In genomic region chr22:31230871-31231621, GRCh38 we compare ENCODE assay signal across 8 cellular contexts. TPM values are rescaled to one million over a fixed set of nuclear protein-coding genes. Genes with fewer than 3 reads are reported as not detected.
DNase-seq lines count a peak whose midpoint lies in the region; ATAC-seq and TF ChIP-seq lines count a peak whose summit lies in the region.

No MANE protein-coding gene starts in this region.

- no peaks in the 10 kb centered on the region for H3K9me3 Mint-ChIP-seq in neural progenitor cell

- peaks cover 29% of the 10 kb centered on the region for H3F3A ChIP-seq in neural progenitor cell (ENCODE audit: low read depth)

- H3K27me3 ChIP-seq in fibroblast of lung (ENCODE audit: control insufficient read depth, insufficient read depth, low read length) (no peaks in the 10 kb centered on the region), neural progenitor cell (no peaks in the 10 kb centered on the region)

- H3K27ac Mint-ChIP-seq in neural progenitor cell = no peak overlapping the region

- H3K27ac ChIP-seq in fibroblast of lung (ENCODE audit: insufficient read depth, low read length) (no peak overlapping the region), neural progenitor cell (no peak overlapping the region)

- TF ChIP-seq CTCF in fibroblast of lung (conservative IDR thresholded peaks at IDR 0.05 in 1 of 2, IDR thresholded peaks at IDR 0.05 in 1 of 2; ENCODE audit: low read depth in 1 of 2, low read length in 2 of 2) (peak; percentile 80 to 88), neural progenitor cell (IDR thresholded peaks at IDR 0.05) (peak; percentile 58)

- H4K20me1 ChIP-seq in fibroblast of lung (ENCODE audit: control insufficient read depth, extremely low read depth, insufficient read depth, low read length) (no peaks in the 10 kb centered on the region), neural progenitor cell (ENCODE audit: low read depth) (peaks cover 32% of the 10 kb centered on the region)

- no peak overlapping the region for H3K9ac ChIP-seq in fibroblast of lung (ENCODE audit: insufficient read depth, low read length)
- H3K9ac ChIP-seq in neural progenitor cell = no peak overlapping the region

- H3K9me3 ChIP-seq in fibroblast of lung (ENCODE audit: control insufficient read depth, insufficient read depth, low read depth, low read length) (no peaks in the 10 kb centered on the region), neural progenitor cell (ENCODE audit: low read depth) (no peaks in the 10 kb centered on the region)

- no peaks in the 10 kb centered on the region for H3K36me3 Mint-ChIP-seq in neural progenitor cell

- peaks cover 16% of the 10 kb centered on the region for H3K4me1 Mint-ChIP-seq in neural progenitor cell

- H3K27me3 Mint-ChIP-seq in neural progenitor cell (ENCODE audit: insufficient read depth, low read depth) = no peaks in the 10 kb centered on the region

- H3K36me3 ChIP-seq in fibroblast of lung (ENCODE audit: control insufficient read depth, insufficient read depth, low read length) (no peaks in the 10 kb centered on the region), neural progenitor cell (no peaks in the 10 kb centered on the region)

- H2AFZ ChIP-seq in fibroblast of lung (ENCODE audit: low read length) = no peak overlapping the region
- no peak overlapping the region for H2AFZ ChIP-seq in neural progenitor cell (replicated peaks)

- DNase-seq in activated CD4-positive, CD25-positive, alpha-beta regulatory T cell treated with anti-CD3 and anti-CD28 coated beads, Interleukin-2, amount 50 U/mL, for 72 hours = no peak
- peak; percentile 16 for DNase-seq in NCI-H1694 treated with DMSO at 0.1 percent for 48 hours (lab: John Stamatoyannopoulos, UW)
- peak; percentile 59 for DNase-seq in activated T-cell treated with anti-CD3 and anti-CD28 coated beads, Interleukin-2, amount 50 U/mL, for 1 hour
- peak; percentile 48 to 78 for DNase-seq in fibroblast of lung (ENCODE audit: low read depth in 2 of 2)
- peak; percentile 45 for DNase-seq in neural progenitor cell (ENCODE audit: low spot score)

- ATAC-seq in activated CD4-positive, CD25-positive, alpha-beta regulatory T cell treated with anti-CD3 and anti-CD28 coated beads, Interleukin-2, amount 50 U/mL, for 24 hours = peak; percentile 59 to 71
- ATAC-seq in HG02884 (IDR thresholded peaks at IDR 0.05; ENCODE audit: unreplicated experiment) = no peak
- no peak for ATAC-seq in GM18867 (IDR thresholded peaks at IDR 0.05; ENCODE audit: unreplicated experiment)

- H3K4me1 ChIP-seq in fibroblast of lung (ENCODE audit: control insufficient read depth, extremely low read depth, insufficient read depth, low read length) (peaks cover 7% of the 10 kb centered on the region), neural progenitor cell (peaks cover 24% of the 10 kb centered on the region)

- no peak overlapping the region for H3K4me3 Mint-ChIP-seq in neural progenitor cell

- H3K4me2 ChIP-seq in fibroblast of lung (ENCODE audit: extremely low read depth, insufficient read depth, low read length) (no peak overlapping the region), neural progenitor cell (no peak overlapping the region)

- no peaks in the 10 kb centered on the region for H3K79me2 ChIP-seq in fibroblast of lung (ENCODE audit: control insufficient read depth, insufficient read depth, low read length)
- H3K79me2 ChIP-seq in neural progenitor cell (ENCODE audit: low read depth) = peaks cover 41% of the 10 kb centered on the region

- H3K4me3 ChIP-seq in fibroblast of lung (replicated peaks in 1 of 4; ENCODE audit: control extremely low read depth in 1 of 4, insufficient read depth in 1 of 4, low read depth in 3 of 4, low read length in 4 of 4) = no peak overlapping the region
- no peak overlapping the region for H3K4me3 ChIP-seq in neural progenitor cell

RNA-seq across cellular contexts. Expression of gene LIMK2, which starts 18.9 kb away (rescaled TPM):
- 13.9 and 20.0 TPM in 2 replicates for total RNA-seq in fibroblast of lung
- polyA plus RNA-seq in fibroblast of lung = 3.4 and 4.0 TPM in 2 replicates
- 10.5 and 12.9 TPM in 2 replicates for polyA plus RNA-seq in fibroblast of lung (2012)
- 42.1 and 66.1 TPM in 2 replicates for polyA minus RNA-seq in fibroblast of lung (ENCODE audit: low replicate concordance)
- 28.1 and 45.8 TPM in 2 replicates for total RNA-seq in neural progenitor cell (ENCODE audit: low replicate concordance)

Comparison
In these comparisons a context has a peak if more than half of its experiments do, and no peak if none do; other contexts are left out.
1. ATAC-seq: peak in activated CD4-positive, CD25-positive, alpha-beta regulatory T cell treated with anti-CD3 and anti-CD28 coated beads, Interleukin-2, amount 50 U/mL, for 24 hours (2 of 2); none in HG02884 (single experiment) and GM18867 (single experiment).